15 cellular contexts compared by ENCODE assay signal in genomic region chr10:128641998-128642397, GRCh38.
"Had no signal": no experiment of that assay in that cellular context is flagged by ENCODE, and none has a peak within 500 bp of the region (broad histone marks: within the 10 kb centered on the region; RNA-seq: fewer than 3 reads in every experiment).

No MANE protein-coding gene starts in this region.

- H3K27ac Mint-ChIP-seq: memory B cell; naive thymus-derived CD8-positive, alpha-beta T cell had no signal

- H3K36me3 Mint-ChIP-seq: memory B cell; naive thymus-derived CD8-positive, alpha-beta T cell had no signal

- H3K4me3 Mint-ChIP-seq: memory B cell; naive thymus-derived CD8-positive, alpha-beta T cell had no signal

- H3K27me3 Mint-ChIP-seq: memory B cell had no signal

- H3K4me1 Mint-ChIP-seq: memory B cell; naive thymus-derived CD8-positive, alpha-beta T cell had no signal

- DNase-seq: activated CD4-positive, CD25-positive, alpha-beta regulatory T cell; activated CD8-positive, alpha-beta memory T cell treated with anti-CD3 and anti-CD28 coated beads for 24 hours; activated CD8-positive, alpha-beta memory T cell treated with anti-CD3 and anti-CD28 coated beads, Interleukin-2, amount 50 U/mL, for 48 hours; activated gamma-delta T cell; brain microvascular endothelial cell; gastrocnemius medialis; heart left ventricle; kidney; left ventricle myocardium superior; naive thymus-derived CD8-positive, alpha-beta T cell; pancreas; stimulated activated naive CD4-positive, alpha-beta T cell; uterus had no signal

- ATAC-seq: gastrocnemius medialis; heart left ventricle; left ventricle myocardium superior; naive thymus-derived CD8-positive, alpha-beta T cell; pancreas; sciatic nerve had no signal
